ENCODE assay signal across 1 cellular context in genomic region chr16:52581530-52581929, GRCh38.
TF ChIP-seq lines count a peak whose summit lies in the region.

No MANE protein-coding gene starts in this region.

TF ChIP-seq in HepG2, 621 proteins besides CTCF, POLR2A, EP300 and RAD21 (continued from another document):
- TF ChIP-seq, protein P1, sequence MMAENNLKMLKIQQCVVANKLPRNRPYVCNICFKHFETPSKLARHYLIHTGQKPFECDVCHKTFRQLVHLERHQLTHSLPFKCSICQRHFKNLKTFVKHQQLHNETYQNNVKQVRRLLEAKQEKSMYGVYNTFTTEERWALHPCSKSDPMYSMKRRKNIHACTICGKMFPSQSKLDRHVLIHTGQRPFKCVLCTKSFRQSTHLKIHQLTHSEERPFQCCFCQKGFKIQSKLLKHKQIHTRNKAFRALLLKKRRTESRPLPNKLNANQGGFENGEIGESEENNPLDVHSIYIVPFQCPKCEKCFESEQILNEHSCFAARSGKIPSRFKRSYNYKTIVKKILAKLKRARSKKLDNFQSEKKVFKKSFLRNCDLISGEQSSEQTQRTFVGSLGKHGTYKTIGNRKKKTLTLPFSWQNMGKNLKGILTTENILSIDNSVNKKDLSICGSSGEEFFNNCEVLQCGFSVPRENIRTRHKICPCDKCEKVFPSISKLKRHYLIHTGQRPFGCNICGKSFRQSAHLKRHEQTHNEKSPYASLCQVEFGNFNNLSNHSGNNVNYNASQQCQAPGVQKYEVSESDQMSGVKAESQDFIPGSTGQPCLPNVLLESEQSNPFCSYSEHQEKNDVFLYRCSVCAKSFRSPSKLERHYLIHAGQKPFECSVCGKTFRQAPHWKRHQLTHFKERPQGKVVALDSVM (CRISPR knock-in tag; IDR thresholded peaks at IDR 0.05), result peak; percentile 83
- TF ChIP-seq ZNF552 (CRISPR knock-in tag; IDR thresholded peaks at IDR 0.05; ENCODE audit: borderline replicate concordance), result no peak
- no peak for TF ChIP-seq MED1 (CRISPR knock-in tag; IDR thresholded peaks at IDR 0.05)
- no peak for TF ChIP-seq KAT7 (CRISPR knock-in tag; IDR thresholded peaks at IDR 0.05; ENCODE audit: borderline replicate concordance)
- TF ChIP-seq, protein P2, sequence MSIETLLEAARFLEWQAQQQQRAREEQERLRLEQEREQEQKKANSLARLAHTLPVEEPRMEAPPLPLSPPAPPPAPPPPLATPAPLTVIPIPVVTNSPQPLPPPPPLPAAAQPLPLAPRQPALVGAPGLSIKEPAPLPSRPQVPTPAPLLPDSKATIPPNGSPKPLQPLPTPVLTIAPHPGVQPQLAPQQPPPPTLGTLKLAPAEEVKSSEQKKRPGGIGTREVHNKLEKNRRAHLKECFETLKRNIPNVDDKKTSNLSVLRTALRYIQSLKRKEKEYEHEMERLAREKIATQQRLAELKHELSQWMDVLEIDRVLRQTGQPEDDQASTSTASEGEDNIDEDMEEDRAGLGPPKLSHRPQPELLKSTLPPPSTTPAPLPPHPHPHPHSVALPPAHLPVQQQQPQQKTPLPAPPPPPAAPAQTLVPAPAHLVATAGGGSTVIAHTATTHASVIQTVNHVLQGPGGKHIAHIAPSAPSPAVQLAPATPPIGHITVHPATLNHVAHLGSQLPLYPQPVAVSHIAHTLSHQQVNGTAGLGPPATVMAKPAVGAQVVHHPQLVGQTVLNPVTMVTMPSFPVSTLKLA (IDR thresholded peaks at IDR 0.05), result no peak
- TF ChIP-seq ZNF607 (CRISPR knock-in tag; IDR thresholded peaks at IDR 0.05; ENCODE audit: borderline replicate concordance), result no peak
- no peak for TF ChIP-seq ZNF883 (CRISPR knock-in tag; IDR thresholded peaks at IDR 0.05; ENCODE audit: not compliant biosample characterization)
- no peak for TF ChIP-seq ZNF124 (CRISPR knock-in tag; IDR thresholded peaks at IDR 0.05)
- TF ChIP-seq, protein P3, sequence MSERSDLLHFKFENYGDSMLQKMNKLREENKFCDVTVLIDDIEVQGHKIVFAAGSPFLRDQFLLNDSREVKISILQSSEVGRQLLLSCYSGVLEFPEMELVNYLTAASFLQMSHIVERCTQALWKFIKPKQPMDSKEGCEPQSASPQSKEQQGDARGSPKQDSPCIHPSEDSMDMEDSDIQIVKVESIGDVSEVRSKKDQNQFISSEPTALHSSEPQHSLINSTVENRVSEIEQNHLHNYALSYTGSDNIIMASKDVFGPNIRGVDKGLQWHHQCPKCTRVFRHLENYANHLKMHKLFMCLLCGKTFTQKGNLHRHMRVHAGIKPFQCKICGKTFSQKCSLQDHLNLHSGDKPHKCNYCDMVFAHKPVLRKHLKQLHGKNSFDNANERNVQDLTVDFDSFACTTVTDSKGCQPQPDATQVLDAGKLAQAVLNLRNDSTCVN (CRISPR knock-in tag; IDR thresholded peaks at IDR 0.05; ENCODE audit: borderline replicate concordance), result no peak
- TF ChIP-seq ZNF20 (CRISPR knock-in tag; IDR thresholded peaks at IDR 0.05), result no peak
- no peak for TF ChIP-seq SAFB2 (CRISPR knock-in tag; IDR thresholded peaks at IDR 0.05; ENCODE audit: borderline replicate concordance, low read depth)
- TF ChIP-seq, protein P4, sequence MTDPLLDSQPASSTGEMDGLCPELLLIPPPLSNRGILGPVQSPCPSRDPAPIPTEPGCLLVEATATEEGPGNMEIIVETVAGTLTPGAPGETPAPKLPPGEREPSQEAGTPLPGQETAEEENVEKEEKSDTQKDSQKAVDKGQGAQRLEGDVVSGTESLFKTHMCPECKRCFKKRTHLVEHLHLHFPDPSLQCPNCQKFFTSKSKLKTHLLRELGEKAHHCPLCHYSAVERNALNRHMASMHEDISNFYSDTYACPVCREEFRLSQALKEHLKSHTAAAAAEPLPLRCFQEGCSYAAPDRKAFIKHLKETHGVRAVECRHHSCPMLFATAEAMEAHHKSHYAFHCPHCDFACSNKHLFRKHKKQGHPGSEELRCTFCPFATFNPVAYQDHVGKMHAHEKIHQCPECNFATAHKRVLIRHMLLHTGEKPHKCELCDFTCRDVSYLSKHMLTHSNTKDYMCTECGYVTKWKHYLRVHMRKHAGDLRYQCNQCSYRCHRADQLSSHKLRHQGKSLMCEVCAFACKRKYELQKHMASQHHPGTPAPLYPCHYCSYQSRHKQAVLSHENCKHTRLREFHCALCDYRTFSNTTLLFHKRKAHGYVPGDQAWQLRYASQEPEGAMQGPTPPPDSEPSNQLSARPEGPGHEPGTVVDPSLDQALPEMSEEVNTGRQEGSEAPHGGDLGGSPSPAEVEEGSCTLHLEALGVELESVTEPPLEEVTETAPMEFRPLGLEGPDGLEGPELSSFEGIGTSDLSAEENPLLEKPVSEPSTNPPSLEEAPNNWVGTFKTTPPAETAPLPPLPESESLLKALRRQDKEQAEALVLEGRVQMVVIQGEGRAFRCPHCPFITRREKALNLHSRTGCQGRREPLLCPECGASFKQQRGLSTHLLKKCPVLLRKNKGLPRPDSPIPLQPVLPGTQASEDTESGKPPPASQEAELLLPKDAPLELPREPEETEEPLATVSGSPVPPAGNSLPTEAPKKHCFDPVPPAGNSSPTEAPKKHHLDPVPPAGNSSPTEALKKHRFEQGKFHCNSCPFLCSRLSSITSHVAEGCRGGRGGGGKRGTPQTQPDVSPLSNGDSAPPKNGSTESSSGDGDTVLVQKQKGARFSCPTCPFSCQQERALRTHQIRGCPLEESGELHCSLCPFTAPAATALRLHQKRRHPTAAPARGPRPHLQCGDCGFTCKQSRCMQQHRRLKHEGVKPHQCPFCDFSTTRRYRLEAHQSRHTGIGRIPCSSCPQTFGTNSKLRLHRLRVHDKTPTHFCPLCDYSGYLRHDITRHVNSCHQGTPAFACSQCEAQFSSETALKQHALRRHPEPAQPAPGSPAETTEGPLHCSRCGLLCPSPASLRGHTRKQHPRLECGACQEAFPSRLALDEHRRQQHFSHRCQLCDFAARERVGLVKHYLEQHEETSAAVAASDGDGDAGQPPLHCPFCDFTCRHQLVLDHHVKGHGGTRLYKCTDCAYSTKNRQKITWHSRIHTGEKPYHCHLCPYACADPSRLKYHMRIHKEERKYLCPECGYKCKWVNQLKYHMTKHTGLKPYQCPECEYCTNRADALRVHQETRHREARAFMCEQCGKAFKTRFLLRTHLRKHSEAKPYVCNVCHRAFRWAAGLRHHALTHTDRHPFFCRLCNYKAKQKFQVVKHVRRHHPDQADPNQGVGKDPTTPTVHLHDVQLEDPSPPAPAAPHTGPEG (CRISPR knock-in tag; IDR thresholded peaks at IDR 0.05), result no peak
- no peak for TF ChIP-seq PHB2 (IDR thresholded peaks at IDR 0.05; ENCODE audit: partially characterized antibody)
